ENCODE assay signal across 8 cellular contexts in genomic region chr17:31549525-31550388, GRCh38.
DNase-seq lines count a peak whose midpoint lies in the region; ATAC-seq and TF ChIP-seq lines count a peak whose summit lies in the region.

No MANE protein-coding gene starts in this region.

- TF ChIP-seq CTCF in esophagus squamous epithelium (IDR thresholded peaks at IDR 0.05): peak in 2 of 6 experiments; percentile 7 to 20

- no peaks in the 10 kb centered on the region for H3K27me3 ChIP-seq in esophagus squamous epithelium

- TF ChIP-seq POLR2A in esophagus squamous epithelium (IDR thresholded peaks at IDR 0.05): peak in 1 of 4 donors; percentile 68

- 0 to 1% methylated on average over 14 to 19 of the region's 105 CpGs for WGBS in esophagus squamous epithelium, 2 donors

- intact Hi-C loops in esophagus squamous epithelium (cut with DNase I): no loop called here

- no peaks in the 10 kb centered on the region for H3K27me3 Mint-ChIP-seq in naive B cell

- H3K4me3 ChIP-seq in esophagus squamous epithelium: peak overlapping the region; percentile 87 to 96 (median 91)

- in situ Hi-C loops in KBM-7 (cut with MboI; ENCODE audit: low pct_unique_long_range_greater_than_20kb, low sequenced_read_pairs): no loop called here

- peaks cover 28 to 32% (median 29%) of the 10 kb centered on the region in 3 donors for H3K4me1 Mint-ChIP-seq in naive B cell

- peak; percentile 60 for DNase-seq in DMS153 (lab: John Stamatoyannopoulos, UW)
- peak; percentile 92 for DNase-seq in KBM-7
- DNase-seq in activated T-helper 1 cell treated with Interleukin-2 at 50 U/mL for 16 hours (ENCODE audit: low read depth): peak; percentile 81
- peak; percentile 62 for DNase-seq in esophagus squamous epithelium (lab: John Stamatoyannopoulos, UW)
- DNase-seq in naive B cell: peak; percentile 84
- DNase-seq in stimulated activated CD8-positive, alpha-beta memory T cell treated with anti-CD3 and anti-CD28 coated beads, Interleukin-7, amount 100 ng/mL, for 48 hours (ENCODE audit: extremely low read depth in 1 of 2, low read depth in 1 of 2): peak; percentile 84 to 90

- H3K36me3 Mint-ChIP-seq in naive B cell: no peaks in the 10 kb centered on the region

- peak; percentile 82 for ATAC-seq in GM21576 (IDR thresholded peaks at IDR 0.05; ENCODE audit: unreplicated experiment)
- peak; percentile 83 to 87 for ATAC-seq in naive B cell (ENCODE audit: low read depth in 2 of 2)

- peaks cover 0 to 20% (median 0%) of the 10 kb centered on the region in 3 donors for H3K4me1 ChIP-seq in esophagus squamous epithelium

- peak overlapping the region; percentile 90 to 97 (median 94) for H3K27ac ChIP-seq in esophagus squamous epithelium

- H3K9me3 Mint-ChIP-seq in naive B cell: no peaks in the 10 kb centered on the region

- peak overlapping the region; percentile 36 to 94 (median 89) for H3K27ac Mint-ChIP-seq in naive B cell

- H3K4me3 Mint-ChIP-seq in naive B cell: peak overlapping the region; percentile 71 to 97 (median 88)

- H3K9me3 ChIP-seq in esophagus squamous epithelium: no peaks in the 10 kb centered on the region

- H3K36me3 ChIP-seq in esophagus squamous epithelium: no peaks in the 10 kb centered on the region

TF ChIP-seq in PFSK-1, 5 proteins besides CTCF, POLR2A, EP300 and RAD21:
- peak; percentile 70 for TF ChIP-seq POLR2AphosphoS5 (IDR thresholded peaks at IDR 0.05; ENCODE audit: low read depth, low read length)
- peak; percentile 37 for TF ChIP-seq FOXP2 (optimal IDR thresholded peaks at IDR 0.05; ENCODE audit: borderline replicate concordance, extremely low read depth, extremely low read length, insufficient read depth)
- no peak for TF ChIP-seq SIN3A (IDR thresholded peaks at IDR 0.05; ENCODE audit: borderline replicate concordance, insufficient read depth, low read length)
- peak; percentile 49; the same call in 1 of the 2 replicates for TF ChIP-seq TAF1 (IDR thresholded peaks at IDR 0.05; ENCODE audit: borderline replicate concordance, insufficient read depth, low read length)
- TF ChIP-seq REST (IDR thresholded peaks at IDR 0.05; ENCODE audit: insufficient read depth in 1 of 2, low read depth in 2 of 2, low read length in 2 of 2): peak; percentile 6 to 29; a peak in 1 of 4 replicates

Comparison
In these comparisons a context has a peak if more than half of its experiments do, and no peak if none do; other contexts are left out.
1. Peak in every context shown above with its lines: DNase-seq, ATAC-seq, H3K4me3 ChIP-seq and H3K27ac ChIP-seq.